1 cellular context compared by ENCODE assay signal in the genomic region with DNA sequence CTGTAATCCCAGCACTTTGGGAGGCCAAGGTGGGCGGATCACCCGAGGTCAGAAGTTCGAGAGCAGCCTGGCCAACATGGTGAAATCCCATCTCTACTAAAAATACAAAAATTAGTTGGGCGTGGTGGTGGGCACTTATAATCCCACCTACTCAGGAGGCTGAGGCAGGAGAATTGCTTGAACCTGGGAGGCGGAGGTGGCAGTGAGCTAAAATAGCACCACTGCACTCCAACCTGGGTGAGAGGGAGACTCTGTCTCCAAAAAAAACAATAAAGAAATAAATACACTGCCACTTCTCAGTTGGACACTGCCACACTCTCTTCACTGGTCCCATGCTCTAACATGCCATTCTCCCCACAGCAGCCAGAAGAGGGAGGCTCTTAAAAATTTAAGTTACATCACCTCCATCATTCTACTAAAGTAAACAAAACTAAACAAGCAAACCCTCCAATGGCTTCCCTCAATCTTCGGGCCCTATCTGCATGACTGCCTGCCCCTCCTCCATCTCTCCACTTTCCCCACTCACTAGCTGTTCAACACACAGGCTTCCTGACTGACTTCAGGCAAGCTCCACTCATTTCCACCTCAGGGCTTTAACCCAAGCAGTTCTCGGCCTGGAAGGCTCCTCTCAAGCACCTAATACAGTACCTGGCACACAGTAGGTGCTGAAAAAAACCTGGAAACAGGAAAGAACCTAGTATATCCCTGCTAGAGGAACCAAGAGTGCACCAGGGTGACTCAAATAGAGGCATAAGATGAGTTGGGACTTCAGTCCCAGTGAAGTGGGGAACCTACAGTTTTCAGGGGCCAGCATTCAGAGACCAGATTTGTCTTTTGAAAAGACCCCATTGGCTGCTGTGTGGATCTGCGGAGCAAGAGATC.
TF ChIP-seq lines count a peak whose summit lies in the region.

No MANE protein-coding gene starts in this region.

TF ChIP-seq in IMR-90, 13 proteins besides CTCF, POLR2A, EP300 and RAD21:
- no peak for TF ChIP-seq SMC3 (IDR thresholded peaks at IDR 0.05; ENCODE audit: low read depth, low read length)
- no peak for TF ChIP-seq MAFK (IDR thresholded peaks at IDR 0.05; ENCODE audit: low read depth, low read length)
- TF ChIP-seq CHD1 (IDR thresholded peaks at IDR 0.05; ENCODE audit: low read depth, low read length), result no peak
